8 cellular contexts compared by ENCODE assay signal in the genomic region with DNA sequence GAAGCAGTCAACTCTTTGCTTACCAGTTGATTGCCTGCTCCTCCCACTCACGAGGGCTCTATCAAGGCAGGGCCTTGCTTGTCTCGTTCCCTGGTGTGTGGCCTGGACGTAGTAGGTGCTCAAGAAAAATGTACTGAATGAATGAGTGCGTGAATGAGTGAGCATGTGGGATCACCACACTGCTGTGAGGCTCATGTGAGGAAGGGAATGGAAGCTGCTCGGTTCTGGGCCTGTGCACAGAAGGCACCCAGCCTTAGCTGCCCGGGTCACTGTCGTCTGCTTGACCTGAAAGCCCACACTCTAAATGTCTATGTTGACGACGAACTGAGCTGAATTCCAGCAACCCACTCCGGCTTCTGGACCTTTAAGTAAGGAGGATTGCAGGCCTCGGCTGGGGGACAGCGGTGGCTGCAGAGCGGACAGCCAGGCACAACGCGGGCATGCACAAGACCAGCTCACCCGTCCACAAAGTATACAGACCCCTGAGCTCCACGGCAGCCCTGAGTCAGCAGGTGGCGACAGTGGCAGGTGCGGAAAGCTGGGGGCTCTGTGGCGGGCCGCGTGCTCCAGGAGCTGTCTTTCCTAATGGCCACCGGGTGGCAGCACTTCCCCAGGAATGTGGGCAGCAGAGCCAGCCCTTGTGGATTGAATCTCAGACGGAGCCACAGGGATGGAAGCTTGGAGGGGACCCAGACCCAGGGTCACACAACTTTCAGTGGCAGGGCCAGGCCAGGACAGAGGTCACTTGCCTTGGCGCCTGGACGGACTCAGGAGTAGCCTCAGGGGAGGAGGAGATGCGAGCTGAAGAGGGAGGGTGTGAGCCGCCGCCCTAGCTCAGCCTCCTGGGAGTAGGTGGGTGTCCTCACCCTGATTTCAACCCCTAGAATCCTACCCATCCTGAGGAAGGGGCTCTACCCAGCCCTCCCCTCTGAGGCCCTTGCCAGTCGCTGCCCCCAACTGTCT. TPM values are rescaled to one million over a fixed set of nuclear protein-coding genes. Genes with fewer than 3 reads are reported as not detected.
DNase-seq lines count a peak whose midpoint lies in the region; ATAC-seq and TF ChIP-seq lines count a peak whose summit lies in the region.

No MANE protein-coding gene starts in this region.

- H3K4me3 Mint-ChIP-seq in T-helper 17 cell = no peak overlapping the region

- H3K9me3 ChIP-seq in T-helper 17 cell (ENCODE audit: control insufficient read depth, low read length, poor library complexity, severe bottlenecking) (no peaks in the 10 kb centered on the region), adrenal gland (replicated peaks in 1 of 3) (no peaks in the 10 kb centered on the region)

- peak; percentile 55 for ATAC-seq in GM21825 (IDR thresholded peaks at IDR 0.05; ENCODE audit: unreplicated experiment)
- peak; percentile 80 for ATAC-seq in T-helper 17 cell
- ATAC-seq in left cardiac atrium = peak; percentile 73 to 76

- peaks cover 5% of the 10 kb centered on the region for H3K4me1 Mint-ChIP-seq in T-helper 17 cell

- peak; percentile 95 for DNase-seq in Ammon's horn (ENCODE audit: low spot score)
- DNase-seq in NCI-H1930 (lab: John Stamatoyannopoulos, UW) = peak; percentile 69 to 74
- DNase-seq in T-helper 17 cell = peak; percentile 61 to 64 (median 63)
- DNase-seq in adrenal gland = peak; percentile 68 to 90 (median 83)
- DNase-seq in left cardiac atrium = peak; percentile 89
- peak; percentile 42 for DNase-seq in renal cortical epithelial cell (ENCODE audit: low read depth)
- DNase-seq in mesenteric fat pad (ENCODE audit: low spot score) = no peak

- peaks cover 12% of the 10 kb centered on the region for H3K27me3 Mint-ChIP-seq in T-helper 17 cell

- H3K36me3 Mint-ChIP-seq in T-helper 17 cell (ENCODE audit: low read depth) = no peaks in the 10 kb centered on the region

- no peak overlapping the region for H3K4me3 ChIP-seq in adrenal gland

- intact Hi-C loops in adrenal gland (cut with DNase I) = loop anchor here (5.0 to 10.0 kb wide), 3 partner anchors 300 to 520 kb away; partner anchors contain the start of gene DMC1 (in 1 of the 2)
- intact Hi-C loops in left cardiac atrium (cut with DNase I) = loop anchor here (5.0 to 10.0 kb wide), 4 partner anchors 53 to 523 kb away; partner anchors contain the start of gene DMC1 (in 2 of the 2)

- no peaks in the 10 kb centered on the region for H3K36me3 ChIP-seq in adrenal gland (replicated peaks in 1 of 2)

- peak overlapping the region; percentile 27 for H3K27ac Mint-ChIP-seq in T-helper 17 cell

- TF ChIP-seq CTCF in adrenal gland (IDR thresholded peaks at IDR 0.05) = peak; percentile 75 to 94 (median 88)

- no peak overlapping the region for H3K27ac ChIP-seq in adrenal gland

- H3K27me3 ChIP-seq in adrenal gland = no peaks in the 10 kb centered on the region

- 29 to 47% (median 33%) methylated on average over 15 to 30 of the region's 30 CpGs for WGBS in adrenal gland, 4 donors

- TF ChIP-seq POLR2A in adrenal gland (IDR thresholded peaks at IDR 0.05) = no peak

- peaks cover 0 to 7% of the 10 kb centered on the region in 2 donors for H3K4me1 ChIP-seq in adrenal gland (replicated peaks in 1 of 2)

RNA-seq across cellular contexts. Expression of gene PICK1, which starts 5.0 kb away (rescaled TPM):
- total RNA-seq in T-helper 17 cell (10 to 100 TPM; 24.5 to 25.4 TPM), adrenal gland (10 to 100 TPM; 30.6 to 46.7 (median 39.0) TPM), left cardiac atrium (10 to 100 TPM; 19.4 to 21.0 TPM), renal cortical epithelial cell (46.9 and 52.0 TPM in 2 replicates), mesenteric fat pad (13.5 TPM)
- polyA plus RNA-seq in adrenal gland = 10 to 100 TPM; 28.7 to 93.6 (median 45.2) TPM

RNA-seq across cellular contexts. Expression of gene SLC16A8, which starts 31.8 kb away (rescaled TPM):
- total RNA-seq in T-helper 17 cell = not detected
- total RNA-seq in adrenal gland = under 1 TPM in 5 of 8 donors, not detected in 3; 0.36 to 0.54 (median 0.52) TPM
- polyA plus RNA-seq in adrenal gland = 1 to 10 TPM in 1 of 3 donors, under 1 TPM in 1, not detected in 1; 0.30 to 1.3 TPM
- total RNA-seq in left cardiac atrium = under 1 TPM in 1 of 2 donors, not detected in 1; 0.27 TPM
- total RNA-seq in renal cortical epithelial cell = not detected in 2 replicates
- not detected for total RNA-seq in mesenteric fat pad

RNA-seq across cellular contexts. Expression of gene BAIAP2L2, which starts 58.3 kb away (rescaled TPM):
- total RNA-seq in T-helper 17 cell (1 to 10 TPM in 1 of 2 donors, under 1 TPM in 1; 0.86 to 1.3 TPM), adrenal gland (1 to 10 TPM in 1 of 8 donors, under 1 TPM in 6, not detected in 1; 0.43 to 2.1 (median 0.55) TPM), left cardiac atrium (under 1 TPM; 0.63 to 0.65 TPM), renal cortical epithelial cell (0.85 and 1.9 TPM in 2 replicates), mesenteric fat pad (1.8 TPM)
- polyA plus RNA-seq in adrenal gland = 1 to 10 TPM in 2 of 3 donors, under 1 TPM in 1; 0.09 to 6.0 (median 4.6) TPM
